ENCODE assay signal across 1 cellular context in genomic region chr10:12596055-12596576, GRCh38.
TF ChIP-seq lines count a peak whose summit lies in the region.

No MANE protein-coding gene starts in this region.

TF ChIP-seq in HCT116, 20 proteins besides CTCF, POLR2A, EP300 and RAD21:
- TF ChIP-seq REST (IDR thresholded peaks at IDR 0.05; ENCODE audit: low read depth) (no peak), SRF (IDR thresholded peaks at IDR 0.05; ENCODE audit: low read depth) (0 out of 2 replicates have a peak, but pooled peaks have one; percentile 32)
